ENCODE assay signal across 30 cellular contexts in genomic region chr18:45864081-45864480, GRCh38. TPM values are rescaled to one million over a fixed set of nuclear protein-coding genes. Genes with fewer than 3 reads are reported as not detected.
"Had no signal": no experiment of that assay in that cellular context is flagged by ENCODE, and none has a peak within 500 bp of the region (broad histone marks: within the 10 kb centered on the region; RNA-seq: fewer than 3 reads in every experiment).

No MANE protein-coding gene starts in this region.

- H3K4me3 ChIP-seq: neural progenitor cell, ovary, psoas muscle, right lobe of liver, sigmoid colon, stomach, thoracic aorta, thyroid gland, tibial nerve, upper lobe of left lung, vagina had no signal

- H3K4me1 ChIP-seq: neural progenitor cell, parathyroid adenoma, psoas muscle, sigmoid colon, stomach, thyroid gland, tibial nerve, upper lobe of left lung, vagina had no signal

- H2AFZ ChIP-seq: neural progenitor cell, parathyroid adenoma had no signal

- H3K4me2 ChIP-seq: neural progenitor cell had no signal

- H3K27ac ChIP-seq: neural progenitor cell, ovary, parathyroid adenoma, psoas muscle, right lobe of liver, sigmoid colon, stomach, thoracic aorta, thyroid gland, tibial nerve, upper lobe of left lung, vagina had no signal

- ATAC-seq: psoas muscle; right cardiac atrium; right lobe of liver; stimulated activated naive B cell treated with anti-CD40 and anti-IgM and Interleukin-4, amounts not matched to agents 10 μg/mL and 1 μg/mL and 100 μg/mL, for 72 hours had no signal

- H3K27me3 Mint-ChIP-seq: progenitor cell of endocrine pancreas; stimulated activated naive B cell treated with anti-CD40 and anti-IgM and Interleukin-4, amounts not matched to agents 10 μg/mL and 1 μg/mL and 100 μg/mL, for 72 hours; stimulated activated naive CD8-positive, alpha-beta T cell treated with anti-CD3 and anti-CD28 coated beads, Interleukin-15, Interleukin-2, amounts not matched to agents 100 ng/mL and 50 ng/mL, for 24 hours had no signal

- H3K27me3 ChIP-seq: neural progenitor cell, ovary, right lobe of liver, sigmoid colon, stomach, thyroid gland, tibial nerve, upper lobe of left lung, vagina had no signal

- H3K4me1 Mint-ChIP-seq: nephron; neural progenitor cell; stimulated activated effector memory CD8-positive, alpha-beta T cell treated with anti-CD3 and anti-CD28 coated beads, Interleukin-12 subunit alpha, Interleukin-12 subunit beta, amount 100 ng/mL, for 72 hours; stimulated activated naive B cell treated with anti-CD40 and anti-IgM and Interleukin-4, amounts not matched to agents 10 μg/mL and 1 μg/mL and 100 μg/mL, for 72 hours had no signal

- H3K36me3 ChIP-seq: ovary had no signal

- DNase-seq: occipital lobe; ovary; posterior cingulate gyrus; psoas muscle; right cardiac atrium; right lobe of liver; sigmoid colon; small intestine; stimulated activated CD4-positive, alpha-beta T cell treated with anti-CD3 and anti-CD28 coated beads, Interleukin-15, amount 100 ng/mL, for 24 hours; stimulated activated CD4-positive, alpha-beta T cell treated with anti-CD3 and anti-CD28 coated beads, Interleukin-2, amount 100 ng/mL, for 24 hours; stimulated activated CD4-positive, alpha-beta T cell treated with anti-CD3 and anti-CD28 coated beads, Interleukin-2, amount 100 ng/mL, for 48 hours; stimulated activated CD4-positive, alpha-beta T cell treated with anti-CD3 and anti-CD28 coated beads, Interleukin-4, amount 100 ng/mL, for 24 hours; stimulated activated naive B cell treated with anti-CD40 and anti-IgM and Interleukin-4, amounts not matched to agents 10 μg/mL and 1 μg/mL and 100 μg/mL, for 72 hours; stimulated activated naive CD4-positive, alpha-beta T cell treated with Interleukin-2 at 50 U/mL for 16 hours; stomach; thyroid gland; trophoblast cell; upper lobe of left lung had no signal

- H3K9ac ChIP-seq: neural progenitor cell, parathyroid adenoma had no signal

- H3K79me2 ChIP-seq: parathyroid adenoma had no signal

- H3K4me3 Mint-ChIP-seq: nephron; neural progenitor cell; stimulated activated effector memory CD8-positive, alpha-beta T cell treated with anti-CD3 and anti-CD28 coated beads, Interleukin-12 subunit alpha, Interleukin-12 subunit beta, amount 100 ng/mL, for 72 hours; stimulated activated naive B cell treated with anti-CD40 and anti-IgM and Interleukin-4, amounts not matched to agents 10 μg/mL and 1 μg/mL and 100 μg/mL, for 72 hours; stimulated activated naive CD8-positive, alpha-beta T cell treated with anti-CD3 and anti-CD28 coated beads, Interleukin-15, Interleukin-2, amounts not matched to agents 100 ng/mL and 50 ng/mL, for 24 hours had no signal

- H3K9me3 Mint-ChIP-seq: nephron; neural progenitor cell; stimulated activated effector memory CD8-positive, alpha-beta T cell treated with anti-CD3 and anti-CD28 coated beads, Interleukin-12 subunit alpha, Interleukin-12 subunit beta, amount 100 ng/mL, for 72 hours; stimulated activated naive B cell treated with anti-CD40 and anti-IgM and Interleukin-4, amounts not matched to agents 10 μg/mL and 1 μg/mL and 100 μg/mL, for 72 hours; stimulated activated naive CD8-positive, alpha-beta T cell treated with anti-CD3 and anti-CD28 coated beads, Interleukin-15, Interleukin-2, amounts not matched to agents 100 ng/mL and 50 ng/mL, for 24 hours had no signal

- H3K9me3 ChIP-seq: ovary, psoas muscle, right lobe of liver, sigmoid colon, stomach, thoracic aorta, thyroid gland, tibial nerve, upper lobe of left lung, vagina had no signal

- H3K27ac Mint-ChIP-seq: nephron; neural progenitor cell; stimulated activated effector memory CD8-positive, alpha-beta T cell treated with anti-CD3 and anti-CD28 coated beads, Interleukin-12 subunit alpha, Interleukin-12 subunit beta, amount 100 ng/mL, for 72 hours; stimulated activated naive B cell treated with anti-CD40 and anti-IgM and Interleukin-4, amounts not matched to agents 10 μg/mL and 1 μg/mL and 100 μg/mL, for 72 hours; stimulated activated naive CD8-positive, alpha-beta T cell treated with anti-CD3 and anti-CD28 coated beads, Interleukin-15, Interleukin-2, amounts not matched to agents 100 ng/mL and 50 ng/mL, for 24 hours had no signal

RNA-seq across cellular contexts. Expression of gene SIGLEC15, which starts 38.6 kb away (rescaled TPM):
- total RNA-seq: occipital lobe, progenitor cell of endocrine pancreas, psoas muscle, skeletal muscle tissue, temporal lobe, vagina had no signal
- polyA plus RNA-seq: neural cell, psoas muscle had no signal
